23 cellular contexts compared by ENCODE assay signal in the genomic region with DNA sequence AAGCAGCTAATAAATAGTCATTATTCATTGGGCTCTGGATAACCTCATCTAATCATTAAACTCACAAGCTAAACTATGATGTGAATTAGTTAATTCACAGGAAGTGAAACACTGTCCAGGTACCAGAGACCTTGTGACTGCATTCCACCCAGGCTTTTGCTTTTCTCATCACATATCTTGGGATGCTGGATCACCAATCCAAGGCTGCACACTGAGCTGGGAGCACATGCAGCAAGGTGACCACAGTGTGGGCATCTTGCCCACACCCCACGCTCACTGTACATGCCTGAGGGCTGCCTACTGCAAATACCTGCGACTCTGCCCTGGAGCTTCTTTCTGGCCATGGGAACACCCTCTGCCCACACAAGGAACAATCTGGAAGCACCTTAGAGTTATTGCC. TPM values are rescaled to one million over a fixed set of nuclear protein-coding genes. Genes with fewer than 3 reads are reported as not detected.
DNase-seq lines count a peak whose midpoint lies in the region; ATAC-seq, FAIRE-seq and TF ChIP-seq lines count a peak whose summit lies in the region.
"Had no signal": no experiment of that assay in that cellular context is flagged by ENCODE, and none has a peak within 500 bp of the region (broad histone marks: within the 10 kb centered on the region; RNA-seq: fewer than 3 reads in every experiment).

No MANE protein-coding gene starts in this region.

- intact Hi-C loops in body of pancreas (cut with DNase I), result no loop called here

- no peaks in the 10 kb centered on the region for H3K9me3 ChIP-seq in body of pancreas

- no peak overlapping the region for H3K27ac ChIP-seq in body of pancreas
- H3K27ac ChIP-seq: A549 had no signal

- no peak for FAIRE-seq in GM19239 (lab: Jason Lieb, UNC)
- FAIRE-seq: A549, D721Med, GM18507, H54, K562, RCC 7860 had no signal

- DNase-seq in NCI-H226 (peak; percentile 51), body of pancreas (peak in 2 of 4 donors; percentile 15 to 28), iris pigment epithelial cell (ENCODE audit: low read depth) (peak; percentile 10), retinal pigment epithelial cell (ENCODE audit: low read depth) (peak; percentile 46), GM19239 (ENCODE audit: insufficient read length, low spot score) (no peak), mesenteric fat pad (ENCODE audit: low spot score) (no peak)
- DNase-seq: DMS53, GDM1, NCI-H1105, NCI-H146, NCI-H2029, NCI-H524 treated with DMSO at 0.1 percent for 48 hours, OCI-M1, Right ventricle myocardium superior had no signal

- no peaks in the 10 kb centered on the region for H3K36me3 ChIP-seq in body of pancreas (replicated peaks in 1 of 2; ENCODE audit: insufficient read depth in 1 of 2, low read depth in 2 of 2)

- H3K4me1 ChIP-seq in body of pancreas, result no peaks in the 10 kb centered on the region

- no peaks in the 10 kb centered on the region for H3K27me3 ChIP-seq in body of pancreas

- H3K4me3 ChIP-seq in body of pancreas (no peak overlapping the region), retinal pigment epithelial cell (ENCODE audit: low read length) (no peak overlapping the region)
- H3K4me3 ChIP-seq: A549, K562 had no signal

- no peak for TF ChIP-seq CTCF in body of pancreas (IDR thresholded peaks at IDR 0.05)
- no peak for TF ChIP-seq CTCF in retinal pigment epithelial cell (conservative IDR thresholded peaks at IDR 0.05; ENCODE audit: low read depth, low read length)

- ATAC-seq in body of pancreas (peak; percentile 33), GM18520 (IDR thresholded peaks at IDR 0.05; ENCODE audit: unreplicated experiment) (no peak)
- ATAC-seq: A549, K562 had no signal

- WGBS in body of pancreas, 2 donors, result 50% methylated on average over 2 of the region's 2 CpGs

- TF ChIP-seq POLR2A in body of pancreas (IDR thresholded peaks at IDR 0.05), result no peak

RNA-seq across cellular contexts. Expression of a gene that starts 40.6 kb away (rescaled TPM):
- total RNA-seq in body of pancreas (1 to 10 TPM in 1 of 2 donors, not detected in 1; 2.9 TPM), mesenteric fat pad (7.4 TPM)
- total RNA-seq: B cell, K562, SK-MEL-5 had no signal

Comparison
In these comparisons a context has a peak if more than half of its experiments do, and no peak if none do; other contexts are left out.
1. DNase-seq: peak in NCI-H226 (single experiment), iris pigment epithelial cell (single experiment) and retinal pigment epithelial cell (single experiment); none in GM19239 (single experiment) and mesenteric fat pad (single experiment).